ENCODE assay signal across 20 cellular contexts in the genomic region with DNA sequence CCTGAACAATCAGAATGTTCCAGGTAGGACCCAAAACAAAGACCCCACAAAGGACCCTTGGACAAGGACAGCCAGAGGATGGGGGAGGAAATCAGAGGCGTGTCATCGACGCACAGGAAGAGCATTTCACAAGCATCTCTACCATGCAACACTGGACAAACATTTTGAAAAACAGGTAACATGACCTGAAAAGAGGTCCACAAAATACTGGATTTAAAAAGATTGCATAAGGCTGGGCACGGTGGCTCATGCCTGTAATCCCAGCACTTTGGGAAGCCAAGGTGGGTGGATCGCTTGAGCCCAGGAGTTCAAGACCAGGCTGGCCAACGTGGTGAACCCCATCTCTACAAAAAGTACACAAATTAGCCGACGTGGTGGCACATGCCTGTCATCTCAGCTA.
"Had no signal": no experiment of that assay in that cellular context is flagged by ENCODE, and none has a peak within 500 bp of the region (broad histone marks: within the 10 kb centered on the region; RNA-seq: fewer than 3 reads in every experiment).

No MANE protein-coding gene starts in this region.

- H3K27ac ChIP-seq: KMS-11, RWPE1 had no signal

- H3K4me1 Mint-ChIP-seq: IgD-negative memory B cell had no signal

- DNase-seq: Kasumi-1, MM.1S, NCI-H1092 treated with DMSO at 0.1 percent for 48 hours, NCI-H1436, NCI-H187, NCI-H2029, NCI-H2081 treated with DMSO at 0.1 percent for 48 hours, NCI-H2171, NCI-H226, NCI-H446, NCI-H510A, NCI-H524 treated with DMSO at 0.1 percent for 48 hours, NCI-H69, NCI-H774, SHP77, SK-N-SH had no signal

- H3K4me3 Mint-ChIP-seq: IgD-negative memory B cell had no signal

- H3K4me3 ChIP-seq: K562 had no signal

- ATAC-seq: K562 had no signal
